1 cellular context compared by ENCODE assay signal in genomic region chr14:71483154-71483553, GRCh38.
TF ChIP-seq lines count a peak whose summit lies in the region.

No MANE protein-coding gene starts in this region.

TF ChIP-seq in GM12878, 131 proteins besides CTCF, POLR2A, EP300 and RAD21 (continued from another document and continues in another):
- TF ChIP-seq ATF2 (IDR thresholded peaks at IDR 0.05; ENCODE audit: low read length) (no peak), MAX (IDR thresholded peaks at IDR 0.05; ENCODE audit: low read depth, low read length) (no peak), CEBPB (IDR thresholded peaks at IDR 0.05; ENCODE audit: borderline replicate concordance in 1 of 2, low read depth in 2 of 2, low read length in 2 of 2) (no peak), ZBTB40 (IDR thresholded peaks at IDR 0.05; ENCODE audit: borderline replicate concordance) (no peak), PKNOX1 (IDR thresholded peaks at IDR 0.05) (no peak), SIX5 (IDR thresholded peaks at IDR 0.05; ENCODE audit: low read depth, low read length, severe bottlenecking) (no peak), NFIC (IDR thresholded peaks at IDR 0.05; ENCODE audit: low read depth, low read length) (no peak), CBX5 (IDR thresholded peaks at IDR 0.05; ENCODE audit: low read depth) (no peak), ZZZ3 (IDR thresholded peaks at IDR 0.05; ENCODE audit: control insufficient read depth, insufficient read length, low read depth) (no peak), CREB1 (IDR thresholded peaks at IDR 0.05; ENCODE audit: low read depth) (no peak), KAT2A (conservative IDR thresholded peaks at IDR 0.05; ENCODE audit: control insufficient read depth, low read depth, low read length) (no peak), MYC (IDR thresholded peaks at IDR 0.05; ENCODE audit: insufficient read depth, insufficient read length, insufficient replicate concordance, low read length, severe bottlenecking) (no peak), SREBF1 (IDR thresholded peaks at IDR 0.05; ENCODE audit: low read length) (no peak), POU2F2 (IDR thresholded peaks at IDR 0.05; ENCODE audit: borderline replicate concordance, low read depth, low read length) (no peak), PBX3 (IDR thresholded peaks at IDR 0.05; ENCODE audit: insufficient replicate concordance, low read depth, low read length) (no peak), HDAC2 (IDR thresholded peaks at IDR 0.05) (no peak), MTA2 (IDR thresholded peaks at IDR 0.05; ENCODE audit: low read depth) (peak; percentile 85), BCLAF1 (IDR thresholded peaks at IDR 0.05) (no peak), RELA (IDR thresholded peaks at IDR 0.05; ENCODE audit: borderline replicate concordance, partially characterized antibody) (no peak), MTA3 (IDR thresholded peaks at IDR 0.05; ENCODE audit: borderline replicate concordance, low read length) (no peak), MYB (IDR thresholded peaks at IDR 0.05; ENCODE audit: borderline replicate concordance, low read depth, low read length) (no peak), IKZF2 (IDR thresholded peaks at IDR 0.05) (no peak; a peak in 1 of 4 replicates), NBN (IDR thresholded peaks at IDR 0.05) (no peak), PAX8 (IDR thresholded peaks at IDR 0.05) (no peak), MEF2B (IDR thresholded peaks at IDR 0.05; ENCODE audit: partially characterized antibody, poor library complexity, severe bottlenecking) (peak; percentile 44), ZNF24 (IDR thresholded peaks at IDR 0.05) (peak; percentile 91), RELB (IDR thresholded peaks at IDR 0.05; ENCODE audit: low read depth) (0 out of 2 replicates have a peak, but pooled peaks have one; percentile 15), KDM1A (IDR thresholded peaks at IDR 0.05; ENCODE audit: borderline replicate concordance) (no peak), ZNF687 (IDR thresholded peaks at IDR 0.05) (peak; percentile 77), SMC3 (IDR thresholded peaks at IDR 0.05; ENCODE audit: borderline replicate concordance, low read length) (no peak), HCFC1 (IDR thresholded peaks at IDR 0.05; ENCODE audit: low read length) (no peak), KLF5 (IDR thresholded peaks at IDR 0.05; ENCODE audit: partially characterized antibody) (no peak), NR2F1 (conservative IDR thresholded peaks at IDR 0.05) (0 out of 2 replicates have a peak, but pooled peaks have one; percentile 43), ZBED1 (IDR thresholded peaks at IDR 0.05; ENCODE audit: borderline replicate concordance) (no peak), RUNX3 (IDR thresholded peaks at IDR 0.05; ENCODE audit: low read length) (peak; percentile 32; the same call in 1 of the 2 replicates), NR2C2 (IDR thresholded peaks at IDR 0.05; ENCODE audit: borderline replicate concordance, control insufficient read depth, insufficient read length, low read depth) (no peak), BHLHE40 (IDR thresholded peaks at IDR 0.05; ENCODE audit: borderline replicate concordance in 1 of 2, low read depth in 2 of 2, low read length in 1 of 2) (peak; percentile 88 to 92), PRDM15 (CRISPR knock-in tag; IDR thresholded peaks at IDR 0.05) (no peak), YBX1 (IDR thresholded peaks at IDR 0.05) (no peak), DPF2 (IDR thresholded peaks at IDR 0.05) (0 out of 2 replicates have a peak, but pooled peaks have one; percentile 26), JUND (IDR thresholded peaks at IDR 0.05; ENCODE audit: low read depth, low read length) (no peak), EZH2 (IDR thresholded peaks at IDR 0.05; ENCODE audit: borderline replicate concordance, control insufficient read depth, low read depth, low read length) (no peak)
